Comparison of ENCODE assay signal across 2 cellular contexts in the genomic region with DNA sequence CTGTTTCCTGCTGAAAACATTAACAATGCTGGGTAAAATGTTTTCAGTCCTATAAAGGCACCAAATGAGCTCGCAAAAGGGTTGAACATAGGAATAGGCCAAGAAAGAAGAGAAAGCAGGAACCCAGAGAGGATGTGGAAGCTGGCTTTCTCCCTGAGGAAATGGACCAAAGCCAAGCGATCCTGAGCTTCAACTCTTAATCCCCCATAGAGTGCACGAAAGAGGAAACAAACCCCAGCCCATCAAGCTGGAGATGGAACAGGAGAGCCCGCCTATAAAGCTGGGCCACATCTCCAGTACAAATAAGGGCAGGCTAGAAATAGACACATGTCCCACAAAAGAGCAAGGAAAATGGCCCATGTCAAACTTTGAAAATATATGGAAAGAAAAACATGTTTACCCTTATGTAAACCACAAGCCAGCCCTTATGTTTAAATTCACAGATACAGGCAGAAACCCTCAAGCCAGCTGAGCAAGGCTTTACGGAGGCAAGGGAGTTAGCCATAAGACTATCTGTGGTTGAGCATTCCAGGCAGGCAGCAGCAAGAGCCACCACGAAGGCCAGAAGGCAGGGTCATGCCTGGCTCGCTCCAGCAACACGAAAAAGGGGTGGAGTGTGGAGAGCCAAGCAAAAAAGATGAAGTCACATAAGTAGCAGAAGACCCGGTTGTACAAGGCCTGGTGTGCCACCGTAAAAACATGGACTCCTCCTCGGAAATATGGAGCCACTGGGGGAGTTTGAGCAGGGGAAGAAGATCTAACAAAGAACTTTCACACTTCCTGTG.
TF ChIP-seq lines count a peak whose summit lies in the region.

No MANE protein-coding gene starts in this region.

TF ChIP-seq in A549, 52 proteins besides CTCF, POLR2A, EP300 and RAD21:
- TF ChIP-seq, protein P1, sequence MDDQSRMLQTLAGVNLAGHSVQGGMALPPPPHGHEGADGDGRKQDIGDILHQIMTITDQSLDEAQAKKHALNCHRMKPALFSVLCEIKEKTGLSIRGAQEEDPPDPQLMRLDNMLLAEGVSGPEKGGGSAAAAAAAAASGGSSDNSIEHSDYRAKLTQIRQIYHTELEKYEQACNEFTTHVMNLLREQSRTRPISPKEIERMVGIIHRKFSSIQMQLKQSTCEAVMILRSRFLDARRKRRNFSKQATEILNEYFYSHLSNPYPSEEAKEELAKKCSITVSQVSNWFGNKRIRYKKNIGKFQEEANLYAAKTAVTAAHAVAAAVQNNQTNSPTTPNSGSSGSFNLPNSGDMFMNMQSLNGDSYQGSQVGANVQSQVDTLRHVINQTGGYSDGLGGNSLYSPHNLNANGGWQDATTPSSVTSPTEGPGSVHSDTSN (IDR thresholded peaks at IDR 0.05) = no peak
- TF ChIP-seq CBX8 (IDR thresholded peaks at IDR 0.05) = no peak
- TF ChIP-seq BHLHE40 (IDR thresholded peaks at IDR 0.05; ENCODE audit: low read depth, low read length) = no peak
- TF ChIP-seq ZC3H11A (IDR thresholded peaks at IDR 0.05) = no peak
- TF ChIP-seq CEBPB (IDR thresholded peaks at IDR 0.05) = no peak
- TF ChIP-seq NFE2L2 (conservative IDR thresholded peaks at IDR 0.05; ENCODE audit: low read length) = no peak
- no peak for TF ChIP-seq RFX5 (IDR thresholded peaks at IDR 0.05)
- no peak for TF ChIP-seq HDAC2 (IDR thresholded peaks at IDR 0.05)
- no peak for TF ChIP-seq JUNB (IDR thresholded peaks at IDR 0.05)
- TF ChIP-seq RCOR1 (IDR thresholded peaks at IDR 0.05; ENCODE audit: low read depth, low read length) = no peak
- TF ChIP-seq RARB (CRISPR knock-in tag; IDR thresholded peaks at IDR 0.05) = no peak
- TF ChIP-seq ZFP36 (IDR thresholded peaks at IDR 0.05; ENCODE audit: borderline replicate concordance, partially characterized antibody) = no peak
- TF ChIP-seq PHF8 (IDR thresholded peaks at IDR 0.05; ENCODE audit: borderline replicate concordance, low read depth) = no peak
- TF ChIP-seq CHD2 (IDR thresholded peaks at IDR 0.05; ENCODE audit: low read length, partially characterized antibody) = no peak
- no peak for TF ChIP-seq KDM1A (IDR thresholded peaks at IDR 0.05; ENCODE audit: low read depth)
- TF ChIP-seq, protein P2, sequence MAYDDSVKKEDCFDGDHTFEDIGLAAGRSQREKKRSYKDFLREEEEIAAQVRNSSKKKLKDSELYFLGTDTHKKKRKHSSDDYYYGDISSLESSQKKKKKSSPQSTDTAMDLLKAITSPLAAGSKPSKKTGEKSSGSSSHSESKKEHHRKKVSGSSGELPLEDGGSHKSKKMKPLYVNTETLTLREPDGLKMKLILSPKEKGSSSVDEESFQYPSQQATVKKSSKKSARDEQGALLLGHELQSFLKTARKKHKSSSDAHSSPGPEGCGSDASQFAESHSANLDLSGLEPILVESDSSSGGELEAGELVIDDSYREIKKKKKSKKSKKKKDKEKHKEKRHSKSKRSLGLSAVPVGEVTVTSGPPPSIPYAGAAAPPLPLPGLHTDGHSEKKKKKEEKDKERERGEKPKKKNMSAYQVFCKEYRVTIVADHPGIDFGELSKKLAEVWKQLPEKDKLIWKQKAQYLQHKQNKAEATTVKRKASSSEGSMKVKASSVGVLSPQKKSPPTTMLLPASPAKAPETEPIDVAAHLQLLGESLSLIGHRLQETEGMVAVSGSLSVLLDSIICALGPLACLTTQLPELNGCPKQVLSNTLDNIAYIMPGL (CRISPR knock-in tag; IDR thresholded peaks at IDR 0.05; ENCODE audit: borderline replicate concordance) = no peak
- no peak for TF ChIP-seq SREBF2 (IDR thresholded peaks at IDR 0.05)
- no peak for TF ChIP-seq KDM5A (IDR thresholded peaks at IDR 0.05)
TF ChIP-seq in A549: peak in this region for 0.

TF ChIP-seq in IMR-90, 13 proteins besides CTCF, POLR2A, EP300 and RAD21:
- no peak for TF ChIP-seq SMC3 (IDR thresholded peaks at IDR 0.05; ENCODE audit: low read depth, low read length)
- no peak for TF ChIP-seq CHD1 (IDR thresholded peaks at IDR 0.05; ENCODE audit: low read depth, low read length)
- no peak for TF ChIP-seq MAFK (IDR thresholded peaks at IDR 0.05; ENCODE audit: low read depth, low read length)
- TF ChIP-seq RCOR1 (IDR thresholded peaks at IDR 0.05; ENCODE audit: insufficient replicate concordance, low read length) = no peak
- no peak for TF ChIP-seq RFX5 (IDR thresholded peaks at IDR 0.05; ENCODE audit: low read depth, low read length)
- no peak for TF ChIP-seq NFE2L2 (IDR thresholded peaks at IDR 0.05; ENCODE audit: low read depth, low read length)
- TF ChIP-seq, protein P3, sequence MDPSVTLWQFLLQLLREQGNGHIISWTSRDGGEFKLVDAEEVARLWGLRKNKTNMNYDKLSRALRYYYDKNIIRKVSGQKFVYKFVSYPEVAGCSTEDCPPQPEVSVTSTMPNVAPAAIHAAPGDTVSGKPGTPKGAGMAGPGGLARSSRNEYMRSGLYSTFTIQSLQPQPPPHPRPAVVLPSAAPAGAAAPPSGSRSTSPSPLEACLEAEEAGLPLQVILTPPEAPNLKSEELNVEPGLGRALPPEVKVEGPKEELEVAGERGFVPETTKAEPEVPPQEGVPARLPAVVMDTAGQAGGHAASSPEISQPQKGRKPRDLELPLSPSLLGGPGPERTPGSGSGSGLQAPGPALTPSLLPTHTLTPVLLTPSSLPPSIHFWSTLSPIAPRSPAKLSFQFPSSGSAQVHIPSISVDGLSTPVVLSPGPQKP (IDR thresholded peaks at IDR 0.05; ENCODE audit: borderline replicate concordance, low read depth, low read length) = no peak
- TF ChIP-seq FOS (IDR thresholded peaks at IDR 0.05; ENCODE audit: low read depth, low read length) = no peak
- TF ChIP-seq BHLHE40 (IDR thresholded peaks at IDR 0.05; ENCODE audit: low read depth, low read length) = no peak
- TF ChIP-seq, protein P4, sequence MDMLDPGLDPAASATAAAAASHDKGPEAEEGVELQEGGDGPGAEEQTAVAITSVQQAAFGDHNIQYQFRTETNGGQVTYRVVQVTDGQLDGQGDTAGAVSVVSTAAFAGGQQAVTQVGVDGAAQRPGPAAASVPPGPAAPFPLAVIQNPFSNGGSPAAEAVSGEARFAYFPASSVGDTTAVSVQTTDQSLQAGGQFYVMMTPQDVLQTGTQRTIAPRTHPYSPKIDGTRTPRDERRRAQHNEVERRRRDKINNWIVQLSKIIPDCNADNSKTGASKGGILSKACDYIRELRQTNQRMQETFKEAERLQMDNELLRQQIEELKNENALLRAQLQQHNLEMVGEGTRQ (IDR thresholded peaks at IDR 0.05; ENCODE audit: low read depth, low read length) = no peak
- TF ChIP-seq MXI1 (IDR thresholded peaks at IDR 0.05; ENCODE audit: borderline replicate concordance, low read depth, low read length) = no peak
- TF ChIP-seq CEBPB (IDR thresholded peaks at IDR 0.05; ENCODE audit: low read depth, low read length) = no peak
- no peak for TF ChIP-seq MAZ (IDR thresholded peaks at IDR 0.05; ENCODE audit: borderline replicate concordance, low read depth, low read length)
